ENCODE assay signal across 1 cellular context in the genomic region with DNA sequence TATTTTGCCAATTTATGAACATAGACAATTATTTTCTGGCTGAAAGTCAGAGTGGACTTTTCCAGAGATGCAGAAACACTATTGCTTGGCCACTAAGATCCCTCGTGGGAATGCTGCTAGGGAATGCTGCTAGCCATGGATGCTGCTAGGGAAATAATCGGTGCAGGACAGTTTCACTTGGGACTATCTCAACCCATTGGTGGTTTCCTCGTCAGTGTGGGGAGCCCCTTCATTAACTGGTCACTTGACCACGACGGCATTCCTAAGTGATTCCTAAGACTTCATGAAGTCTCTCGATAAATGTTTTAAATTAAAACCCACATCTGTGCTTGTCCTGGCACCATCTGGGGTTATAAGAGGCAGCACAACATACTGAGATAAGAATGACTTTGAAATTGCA.
TF ChIP-seq lines count a peak whose summit lies in the region.

No MANE protein-coding gene starts in this region.

TF ChIP-seq in IMR-90, 13 proteins besides CTCF, POLR2A, EP300 and RAD21:
- TF ChIP-seq, protein P1, sequence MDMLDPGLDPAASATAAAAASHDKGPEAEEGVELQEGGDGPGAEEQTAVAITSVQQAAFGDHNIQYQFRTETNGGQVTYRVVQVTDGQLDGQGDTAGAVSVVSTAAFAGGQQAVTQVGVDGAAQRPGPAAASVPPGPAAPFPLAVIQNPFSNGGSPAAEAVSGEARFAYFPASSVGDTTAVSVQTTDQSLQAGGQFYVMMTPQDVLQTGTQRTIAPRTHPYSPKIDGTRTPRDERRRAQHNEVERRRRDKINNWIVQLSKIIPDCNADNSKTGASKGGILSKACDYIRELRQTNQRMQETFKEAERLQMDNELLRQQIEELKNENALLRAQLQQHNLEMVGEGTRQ (IDR thresholded peaks at IDR 0.05; ENCODE audit: low read depth, low read length) = no peak
- TF ChIP-seq BHLHE40 (IDR thresholded peaks at IDR 0.05; ENCODE audit: low read depth, low read length) (no peak), CEBPB (IDR thresholded peaks at IDR 0.05; ENCODE audit: low read depth, low read length) (no peak), CHD1 (IDR thresholded peaks at IDR 0.05; ENCODE audit: low read depth, low read length) (no peak), MAZ (IDR thresholded peaks at IDR 0.05; ENCODE audit: borderline replicate concordance, low read depth, low read length) (no peak), RCOR1 (IDR thresholded peaks at IDR 0.05; ENCODE audit: insufficient replicate concordance, low read length) (no peak), RFX5 (IDR thresholded peaks at IDR 0.05; ENCODE audit: low read depth, low read length) (no peak), SMC3 (IDR thresholded peaks at IDR 0.05; ENCODE audit: low read depth, low read length) (no peak), MXI1 (IDR thresholded peaks at IDR 0.05; ENCODE audit: borderline replicate concordance, low read depth, low read length) (no peak)
- TF ChIP-seq, protein P2, sequence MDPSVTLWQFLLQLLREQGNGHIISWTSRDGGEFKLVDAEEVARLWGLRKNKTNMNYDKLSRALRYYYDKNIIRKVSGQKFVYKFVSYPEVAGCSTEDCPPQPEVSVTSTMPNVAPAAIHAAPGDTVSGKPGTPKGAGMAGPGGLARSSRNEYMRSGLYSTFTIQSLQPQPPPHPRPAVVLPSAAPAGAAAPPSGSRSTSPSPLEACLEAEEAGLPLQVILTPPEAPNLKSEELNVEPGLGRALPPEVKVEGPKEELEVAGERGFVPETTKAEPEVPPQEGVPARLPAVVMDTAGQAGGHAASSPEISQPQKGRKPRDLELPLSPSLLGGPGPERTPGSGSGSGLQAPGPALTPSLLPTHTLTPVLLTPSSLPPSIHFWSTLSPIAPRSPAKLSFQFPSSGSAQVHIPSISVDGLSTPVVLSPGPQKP (IDR thresholded peaks at IDR 0.05; ENCODE audit: borderline replicate concordance, low read depth, low read length) = no peak
